Comparison of ENCODE assay signal across 2 cellular contexts in the genomic region with DNA sequence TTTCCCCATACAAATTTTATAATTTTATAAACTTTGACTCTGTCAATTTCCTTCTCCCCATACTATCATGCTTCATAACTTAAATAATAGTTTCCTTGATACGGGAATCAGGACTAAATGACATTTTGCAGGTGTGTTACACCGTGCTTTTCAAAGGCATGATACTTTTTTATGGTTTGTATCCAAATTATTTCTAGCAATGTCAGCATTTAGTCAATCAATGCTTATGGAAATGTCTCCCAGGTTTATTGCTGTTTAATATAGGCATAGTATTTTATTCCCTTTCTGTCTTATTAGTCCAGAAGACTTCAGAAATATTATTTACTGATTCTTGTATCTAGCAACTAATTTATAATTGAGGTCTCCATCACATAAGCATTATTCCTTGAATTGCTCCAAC.
A peak's percentile ranks its signal among the peaks of the same experiment; 100 is the strongest.
TF ChIP-seq lines count a peak whose summit lies in the region.

No MANE protein-coding gene starts in this region.

TF ChIP-seq in A549, 52 proteins besides CTCF, POLR2A, EP300 and RAD21:
- TF ChIP-seq NPAS2 (CRISPR knock-in tag; IDR thresholded peaks at IDR 0.05; ENCODE audit: borderline replicate concordance) (no peak), MAFK (IDR thresholded peaks at IDR 0.05; ENCODE audit: partially characterized antibody) (peak; percentile 66)

TF ChIP-seq in H1, 55 proteins besides CTCF, POLR2A, EP300 and RAD21:
- TF ChIP-seq JUND (IDR thresholded peaks at IDR 0.05; ENCODE audit: low read length) (no peak), MAFK (IDR thresholded peaks at IDR 0.05; ENCODE audit: low read depth, low read length) (0 out of 2 replicates have a peak, but pooled peaks have one; percentile 18), SRF (IDR thresholded peaks at IDR 0.05; ENCODE audit: low read depth, low read length) (no peak)
